In the genomic region with DNA sequence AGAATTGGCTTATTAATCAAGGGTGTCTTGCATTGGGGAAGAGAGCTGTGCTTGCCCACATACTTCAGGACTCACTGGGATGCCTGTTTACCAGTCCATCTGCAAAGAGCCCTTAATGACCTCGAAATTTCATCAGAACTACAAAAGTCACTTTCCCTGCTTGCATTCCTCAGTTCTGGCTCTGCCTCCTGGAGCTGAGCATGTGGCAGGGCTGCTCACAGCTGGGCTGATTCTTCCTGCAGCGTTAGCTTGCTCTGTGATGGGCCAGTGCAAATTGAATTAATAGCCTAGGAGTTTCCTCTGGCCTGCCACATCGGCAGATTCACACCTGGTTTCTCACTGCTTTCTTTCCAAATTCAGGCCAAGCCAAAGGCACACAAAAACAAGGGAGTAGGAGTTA, we compare ENCODE assay signal across 14 cellular contexts.
DNase-seq lines count a peak whose midpoint lies in the region; ATAC-seq and TF ChIP-seq lines count a peak whose summit lies in the region.
"Had no signal": no experiment of that assay in that cellular context is flagged by ENCODE, and none has a peak within 500 bp of the region (broad histone marks: within the 10 kb centered on the region; RNA-seq: fewer than 3 reads in every experiment).

No MANE protein-coding gene starts in this region.

- intact Hi-C loops in lower lobe of right lung (cut with DNase I) (no loop called here), thyroid gland (cut with DNase I) (no loop called here)

- H3K4me3 ChIP-seq in HUES48 (ENCODE audit: low read depth, low read length) (no peak overlapping the region), endodermal cell (ENCODE audit: low read length) (no peak overlapping the region), lower lobe of right lung (no peak overlapping the region), thyroid gland (replicated peaks in 1 of 3) (no peak overlapping the region)
- H3K4me3 ChIP-seq: coronary artery had no signal

- H3K4me1 Mint-ChIP-seq in endodermal cell, result peaks cover 8% of the 10 kb centered on the region
- no peaks in the 10 kb centered on the region for H3K4me1 Mint-ChIP-seq in T-helper 17 cell

- peak; percentile 85 for DNase-seq in endodermal cell
- DNase-seq in lower lobe of right lung, result no peak
- peak; percentile 61 to 74 for DNase-seq in thyroid gland
- no peak for DNase-seq in NCI-H187 (lab: John Stamatoyannopoulos, UW)
- DNase-seq in T-helper 17 cell, result no peak
- DNase-seq: activated T-cell treated with anti-CD3 and anti-CD28 coated beads, Interleukin-2, amount 50 U/mL, for 4 hours; DMS79 treated with DMSO at 0.1 percent for 48 hours; NCI-H146 had no signal

- H3K9me3 Mint-ChIP-seq in endodermal cell, result no peaks in the 10 kb centered on the region
- H3K9me3 Mint-ChIP-seq: activated T-cell treated with anti-CD3 and anti-CD28 coated beads, Interleukin-2, amount 50 U/mL, for 4 hours had no signal

- no peak overlapping the region for H3K4me3 Mint-ChIP-seq in endodermal cell
- no peak overlapping the region for H3K4me3 Mint-ChIP-seq in T-helper 17 cell
- H3K4me3 Mint-ChIP-seq: activated T-cell treated with anti-CD3 and anti-CD28 coated beads, Interleukin-2, amount 50 U/mL, for 4 hours had no signal

- no peak for TF ChIP-seq POLR2A in thyroid gland (IDR thresholded peaks at IDR 0.05)

- H3K27me3 Mint-ChIP-seq in endodermal cell (ENCODE audit: insufficient read depth), result no peaks in the 10 kb centered on the region
- H3K27me3 Mint-ChIP-seq in T-helper 17 cell, result peaks cover 13% of the 10 kb centered on the region

- peaks cover 19% of the 10 kb centered on the region for H3K4me1 ChIP-seq in HUES48 (ENCODE audit: control insufficient read depth, insufficient read depth, low read length)
- H3K4me1 ChIP-seq in endodermal cell (ENCODE audit: control insufficient read depth, insufficient read depth, low read length), result no peaks in the 10 kb centered on the region
- peaks cover 8% of the 10 kb centered on the region for H3K4me1 ChIP-seq in lower lobe of right lung
- H3K4me1 ChIP-seq in thyroid gland, result peaks cover 15 to 16% of the 10 kb centered on the region in 2 donors
- H3K4me1 ChIP-seq: parathyroid adenoma had no signal

- H3K27ac Mint-ChIP-seq in endodermal cell, result peak overlapping the region; percentile 2
- H3K27ac Mint-ChIP-seq in T-helper 17 cell, result no peak overlapping the region

- H3K27ac ChIP-seq in HUES48 (ENCODE audit: low read depth, low read length) (peak overlapping the region; percentile 74), endodermal cell (ENCODE audit: low read depth, low read length) (no peak overlapping the region), lower lobe of right lung (no peak overlapping the region), thyroid gland (peak overlapping the region in 1 of 3 donors; percentile 2)
- H3K27ac ChIP-seq: parathyroid adenoma had no signal

- H3K36me3 ChIP-seq in HUES48 (ENCODE audit: control insufficient read depth, insufficient read depth, low read length) (no peaks in the 10 kb centered on the region), endodermal cell (ENCODE audit: control insufficient read depth, insufficient read depth, low read length) (peaks cover 19% of the 10 kb centered on the region), lower lobe of right lung (peaks cover 34% of the 10 kb centered on the region), thyroid gland (peaks cover 15 to 42% of the 10 kb centered on the region in 2 donors)

- WGBS in endodermal cell (ENCODE audit: insufficient coverage in 1 of 2, insufficient read length in 1 of 2), 2 experiments, result 14 to 42% methylated on average over 1 to 3 of the region's 3 CpGs
- WGBS in thyroid gland, 2 donors, result 25 to 28% methylated on average over 3 of the region's 3 CpGs

- ATAC-seq in lower lobe of right lung (peak; percentile 51 to 83), GM19395 (IDR thresholded peaks at IDR 0.05; ENCODE audit: unreplicated experiment) (no peak), GM19452 (IDR thresholded peaks at IDR 0.05; ENCODE audit: unreplicated experiment) (no peak), T-helper 17 cell (no peak)
- ATAC-seq: activated T-cell treated with anti-CD3 and anti-CD28 coated beads, Interleukin-2, amount 50 U/mL, for 4 hours; HCT116 had no signal

- TF ChIP-seq CTCF in endodermal cell (conservative IDR thresholded peaks at IDR 0.05) (no peak), lower lobe of right lung (IDR thresholded peaks at IDR 0.05) (no peak), thyroid gland (IDR thresholded peaks at IDR 0.05) (no peak)

- H3K9ac ChIP-seq in HUES48 (ENCODE audit: low read depth, low read length) (peak overlapping the region; percentile 26; the same call in 1 of the 2 replicates), endodermal cell (ENCODE audit: extremely low read depth, low read length, poor library complexity, severe bottlenecking) (no peak overlapping the region)
- H3K9ac ChIP-seq: parathyroid adenoma had no signal

- H3K36me3 Mint-ChIP-seq in endodermal cell (ENCODE audit: low read depth) (no peaks in the 10 kb centered on the region), T-helper 17 cell (ENCODE audit: low read depth) (no peaks in the 10 kb centered on the region)

- H3K27me3 ChIP-seq in HUES48 (ENCODE audit: control insufficient read depth, insufficient read depth, low read length) (no peaks in the 10 kb centered on the region), endodermal cell (ENCODE audit: control insufficient read depth, insufficient read depth, low read length, poor library complexity, severe bottlenecking) (no peaks in the 10 kb centered on the region), lower lobe of right lung (ENCODE audit: low read depth) (no peaks in the 10 kb centered on the region), thyroid gland (no peaks in the 10 kb centered on the region)

- H3K9me3 ChIP-seq in HUES48 (ENCODE audit: control insufficient read depth, insufficient read depth, low read length), result no peaks in the 10 kb centered on the region
- H3K9me3 ChIP-seq in endodermal cell (ENCODE audit: control insufficient read depth, low read length), result no peaks in the 10 kb centered on the region
- H3K9me3 ChIP-seq in lower lobe of right lung, result no peaks in the 10 kb centered on the region
- no peaks in the 10 kb centered on the region for H3K9me3 ChIP-seq in thyroid gland
- H3K9me3 ChIP-seq in T-helper 17 cell (ENCODE audit: control insufficient read depth, low read length, poor library complexity, severe bottlenecking), result no peaks in the 10 kb centered on the region

Comparison
In these comparisons a context has a peak if more than half of its experiments do, and no peak if none do; other contexts are left out.
1. DNase-seq: peak in endodermal cell (single experiment) and thyroid gland (2 of 2); none in lower lobe of right lung (single experiment), NCI-H187 (0 of 2) and T-helper 17 cell (0 of 3).
2. ATAC-seq: peak in lower lobe of right lung (2 of 2); none in GM19395 (single experiment), GM19452 (single experiment) and T-helper 17 cell (single experiment).